In the genomic region with DNA sequence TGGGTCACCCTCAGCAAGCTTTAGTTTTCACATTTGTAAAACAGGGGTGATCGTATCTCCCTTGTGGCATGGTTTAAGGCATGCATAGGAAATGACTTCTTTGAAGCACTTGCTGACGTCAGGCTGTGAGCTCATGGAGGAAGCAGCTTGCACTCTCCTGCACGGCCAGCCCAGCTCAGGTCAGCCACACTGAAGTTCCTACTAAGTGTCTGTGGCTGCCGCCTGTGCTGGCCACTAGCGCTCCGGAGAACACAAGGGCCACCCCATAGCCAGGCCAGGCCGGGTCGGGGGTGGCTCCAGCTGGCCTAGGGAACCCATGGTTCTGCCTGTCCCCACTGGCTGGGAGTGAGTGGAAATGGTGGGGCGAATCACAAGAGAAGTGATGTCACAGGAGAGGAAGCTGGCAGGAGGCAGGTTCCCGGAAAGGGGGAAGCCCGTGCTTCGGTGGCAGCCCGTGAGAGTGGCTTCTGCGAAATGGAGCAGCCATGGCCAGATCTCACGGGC, we compare ENCODE assay signal across 10 cellular contexts. TPM values are rescaled to one million over a fixed set of nuclear protein-coding genes. Genes with fewer than 3 reads are reported as not detected.
A peak's percentile ranks its signal among the peaks of the same experiment; 100 is the strongest.
DNase-seq lines count a peak whose midpoint lies in the region; ATAC-seq and TF ChIP-seq lines count a peak whose summit lies in the region.
"Had no signal": no experiment of that assay in that cellular context is flagged by ENCODE, and none has a peak within 500 bp of the region (broad histone marks: within the 10 kb centered on the region; RNA-seq: fewer than 3 reads in every experiment).

No MANE protein-coding gene starts in this region.

- peaks cover 39% of the 10 kb centered on the region for H3K4me1 ChIP-seq in CD8-positive, alpha-beta T cell (ENCODE audit: insufficient read depth, low read length)

- peak; percentile 54 to 95 (median 73) for DNase-seq in CD8-positive, alpha-beta T cell
- peak; percentile 33 to 67 (median 60) for DNase-seq in activated CD4-positive, CD25-positive, alpha-beta regulatory T cell (lab: John Stamatoyannopoulos, UW)
- DNase-seq in astrocyte of the spinal cord (ENCODE audit: low read depth, low spot score) (peak; percentile 22), COLO829 (ENCODE audit: low spot score) (no peak), type B pancreatic cell (ENCODE audit: extremely low spot score, unreplicated experiment) (no peak)
- DNase-seq in stimulated activated CD4-positive, alpha-beta T cell treated with anti-CD3 and anti-CD28 coated beads, Interleukin-15, amount 100 ng/mL, for 1 hour (ENCODE audit: low read depth in 1 of 2, low spot score in 1 of 2), result peak; percentile 34 to 51
- DNase-seq: hypothalamus, NCI-H2171 had no signal

- H3K4me3 Mint-ChIP-seq in CD8-positive, alpha-beta T cell, result peak overlapping the region; percentile 53
- H3K4me3 Mint-ChIP-seq in type B pancreatic cell, result no peak overlapping the region

- no peaks in the 10 kb centered on the region for H3K9me3 Mint-ChIP-seq in CD8-positive, alpha-beta T cell
- no peaks in the 10 kb centered on the region for H3K9me3 Mint-ChIP-seq in type B pancreatic cell

- no peaks in the 10 kb centered on the region for H3K9me3 ChIP-seq in CD8-positive, alpha-beta T cell (ENCODE audit: low read length)

- peak; percentile 83 for ATAC-seq in CD8-positive, alpha-beta T cell
- ATAC-seq in HG03175 (IDR thresholded peaks at IDR 0.05; ENCODE audit: unreplicated experiment), result no peak
- no peak for ATAC-seq in GM21447 (IDR thresholded peaks at IDR 0.05; ENCODE audit: unreplicated experiment)

- no peaks in the 10 kb centered on the region for H3K36me3 Mint-ChIP-seq in CD8-positive, alpha-beta T cell
- H3K36me3 Mint-ChIP-seq in type B pancreatic cell, result no peaks in the 10 kb centered on the region

- intact Hi-C loops in CD8-positive, alpha-beta T cell (cut with DNase I, micrococcal nuclease), result loop anchor here (1.0 to 2.0 kb wide), 4 partner anchors 43 to 165 kb away; a partner anchor contains a TSS

- H3K27me3 ChIP-seq in CD8-positive, alpha-beta T cell (ENCODE audit: insufficient read depth, low read length), result no peaks in the 10 kb centered on the region

- H3K4me1 Mint-ChIP-seq in CD8-positive, alpha-beta T cell (ENCODE audit: low read depth), result peaks cover 31% of the 10 kb centered on the region
- H3K4me1 Mint-ChIP-seq in type B pancreatic cell (ENCODE audit: unreplicated experiment), result peaks cover 4% of the 10 kb centered on the region

- no peak for TF ChIP-seq CTCF in CD8-positive, alpha-beta T cell (IDR thresholded peaks at IDR 0.05)
- TF ChIP-seq CTCF in astrocyte of the spinal cord (IDR thresholded peaks at IDR 0.05; ENCODE audit: low read depth, low read length) (no peak), type B pancreatic cell (conservative IDR thresholded peaks at IDR 0.05) (no peak)

- POLR2A ChIA-PET in CD8-positive, alpha-beta T cell (lab: Charles Lee), result interaction anchor here (0.7 to 2.6 kb wide), 11 partner anchors 41 to 304 kb away, joined by 3 to 15 read pairs (median 4); a partner anchor contains a TSS

- H3K27me3 Mint-ChIP-seq in CD8-positive, alpha-beta T cell (ENCODE audit: low read depth), result peaks cover 3% of the 10 kb centered on the region
- H3K27me3 Mint-ChIP-seq in type B pancreatic cell, result peaks cover 52% of the 10 kb centered on the region

- in situ Hi-C loops in astrocyte of the spinal cord (cut with HindIII; ENCODE audit: low sequenced_read_pairs), result no loop called here

- H3K4me3 ChIP-seq in CD8-positive, alpha-beta T cell (ENCODE audit: low read depth, low read length), result no peak overlapping the region
- no peak overlapping the region for H3K4me3 ChIP-seq in astrocyte of the spinal cord (ENCODE audit: low read depth, low read length)

- H3K27ac Mint-ChIP-seq in CD8-positive, alpha-beta T cell, result peak overlapping the region; percentile 99
- H3K27ac Mint-ChIP-seq in type B pancreatic cell, result no peak overlapping the region

- peak overlapping the region; percentile 77 for H3K27ac ChIP-seq in CD8-positive, alpha-beta T cell (ENCODE audit: low read depth, low read length)

- CTCF ChIA-PET in CD8-positive, alpha-beta T cell (lab: Charles Lee), result interaction anchor here (0.7 to 1.5 kb wide), 13 partner anchors 42 to 181 kb away, joined by 3 to 13 read pairs (median 3); no protein-coding TSS in a partner anchor

- H3K36me3 ChIP-seq in CD8-positive, alpha-beta T cell (ENCODE audit: insufficient read depth, low read length), result no peaks in the 10 kb centered on the region

RNA-seq across cellular contexts. Expression of a gene that starts 28.2 kb away (rescaled TPM):
- total RNA-seq in CD8-positive, alpha-beta T cell, result 10 to 100 TPM; 18.6 to 22.8 TPM
- total RNA-seq in type B pancreatic cell (ENCODE audit: low replicate concordance), result 11.1 and 53.7 TPM in 2 replicates

RNA-seq across cellular contexts. Expression of a gene that starts 29.8 kb away (rescaled TPM):
- total RNA-seq in CD8-positive, alpha-beta T cell, result under 1 TPM; 0.27 to 0.58 TPM
- total RNA-seq in type B pancreatic cell (ENCODE audit: low replicate concordance), result 7.6 and 14.3 TPM in 2 replicates

Comparison
In these comparisons a context has a peak if more than half of its experiments do, and no peak if none do; other contexts are left out.
1. DNase-seq: peak in CD8-positive, alpha-beta T cell (7 of 7), activated CD4-positive, CD25-positive, alpha-beta regulatory T cell (4 of 4), astrocyte of the spinal cord (single experiment) and stimulated activated CD4-positive, alpha-beta T cell treated with anti-CD3 and anti-CD28 coated beads, Interleukin-15, amount 100 ng/mL, for 1 hour (2 of 2); none in COLO829 (single experiment) and type B pancreatic cell (single experiment).